9 cellular contexts compared by ENCODE assay signal in genomic region chr5:140221697-140222223, GRCh38. TPM values are rescaled to one million over a fixed set of nuclear protein-coding genes. Genes with fewer than 3 reads are reported as not detected.
DNase-seq lines count a peak whose midpoint lies in the region; ATAC-seq and TF ChIP-seq lines count a peak whose summit lies in the region.
"Had no signal": no experiment of that assay in that cellular context is flagged by ENCODE, and none has a peak within 500 bp of the region (broad histone marks: within the 10 kb centered on the region; RNA-seq: fewer than 3 reads in every experiment).

No MANE protein-coding gene starts in this region.

- H3K27ac ChIP-seq in breast epithelium, result no peak overlapping the region

- ATAC-seq in left cardiac atrium, result peak; percentile 31 to 58

- no peaks in the 10 kb centered on the region for H3K9me3 ChIP-seq in breast epithelium

- H3K4me3 Mint-ChIP-seq in MCF 10A (ENCODE audit: unreplicated experiment) (peak overlapping the region; percentile 13), type B pancreatic cell (no peak overlapping the region)
- no peak overlapping the region for H3K4me3 Mint-ChIP-seq in activated T-helper 1 cell treated with anti-CD3 and anti-CD28 coated beads, Interleukin-12 subunit alpha, Interleukin-12 subunit beta, Interleukin-2, Interleukin-4 antibody, amounts not matched to agents 30 ng/mL and 10 ng/mL and 1 ng/mL, durations not matched to agents 14 hours and 24 hours and 36 hours

- H3K27ac Mint-ChIP-seq in MCF 10A (ENCODE audit: low read depth, unreplicated experiment) (no peak overlapping the region), type B pancreatic cell (peak overlapping the region; percentile 44)
- H3K27ac Mint-ChIP-seq in activated T-helper 1 cell treated with anti-CD3 and anti-CD28 coated beads, Interleukin-12 subunit alpha, Interleukin-12 subunit beta, Interleukin-2, Interleukin-4 antibody, amounts not matched to agents 30 ng/mL and 10 ng/mL and 1 ng/mL, durations not matched to agents 14 hours and 24 hours and 36 hours, result peak overlapping the region; percentile 22

- intact Hi-C loops in MCF 10A (cut with micrococcal nuclease), result loop anchor here (5.0 kb wide), 2 partner anchors 44 to 144 kb away; partner anchors contain the start of gene CYSTM1
- intact Hi-C loops in breast epithelium (cut with DNase I; ENCODE audit: low total_unique reads), result no loop called here
- intact Hi-C loops in activated T-helper 1 cell treated with anti-CD3 and anti-CD28 coated beads, Interleukin-12 subunit alpha, Interleukin-12 subunit beta, Interleukin-2, Interleukin-4 antibody, amounts not matched to agents 30 ng/mL and 10 ng/mL and 1 ng/mL, durations not matched to agents 14 hours and 24 hours and 36 hours (cut with micrococcal nuclease), result loop anchor here (5.0 kb wide), 1 partner anchor 44 kb away; the partner anchor contains the start of gene CYSTM1
- intact Hi-C loops in left cardiac atrium (cut with DNase I), result loop anchor here in 1 of 2 donors (5.0 kb wide), 1 partner anchor 39 kb away; no protein-coding TSS in a partner anchor
- intact Hi-C loops in posterior vena cava (cut with DNase I), result loop anchor here in 1 of 2 donors (5.0 kb wide), 1 partner anchor 39 kb away; no protein-coding TSS in a partner anchor

- H3K27me3 Mint-ChIP-seq in MCF 10A (ENCODE audit: insufficient read depth, unreplicated experiment) (no peaks in the 10 kb centered on the region), type B pancreatic cell (no peaks in the 10 kb centered on the region)
- H3K27me3 Mint-ChIP-seq in activated T-helper 1 cell treated with anti-CD3 and anti-CD28 coated beads, Interleukin-12 subunit alpha, Interleukin-12 subunit beta, Interleukin-2, Interleukin-4 antibody, amounts not matched to agents 30 ng/mL and 10 ng/mL and 1 ng/mL, durations not matched to agents 14 hours and 24 hours and 36 hours (ENCODE audit: insufficient read depth), result no peaks in the 10 kb centered on the region

- peak; percentile 63 for DNase-seq in MCF 10A (ENCODE audit: unreplicated experiment)
- no peak for DNase-seq in breast epithelium (ENCODE audit: low spot score in 2 of 2)
- DNase-seq in activated T-helper 1 cell treated with anti-CD3 and anti-CD28 coated beads, Interleukin-12 subunit alpha, Interleukin-12 subunit beta, Interleukin-2, Interleukin-4 antibody, amounts not matched to agents 30 ng/mL and 10 ng/mL and 1 ng/mL, durations not matched to agents 14 hours and 24 hours and 36 hours (ENCODE audit: low spot score), result no peak
- DNase-seq in left cardiac atrium, result no peak
- no peak for DNase-seq in type B pancreatic cell (ENCODE audit: extremely low spot score, unreplicated experiment)
- DNase-seq in NCI-H1417 treated with DMSO at 0.1 percent for 48 hours (lab: John Stamatoyannopoulos, UW), result no peak
- DNase-seq in posterior vena cava (ENCODE audit: low spot score), result no peak
- no peak for DNase-seq in occipital lobe (lab: John Stamatoyannopoulos, UW)
- DNase-seq: NCI-H510A had no signal

- peaks cover 38% of the 10 kb centered on the region for H3K4me1 Mint-ChIP-seq in MCF 10A (ENCODE audit: insufficient read depth, unreplicated experiment)
- H3K4me1 Mint-ChIP-seq in activated T-helper 1 cell treated with anti-CD3 and anti-CD28 coated beads, Interleukin-12 subunit alpha, Interleukin-12 subunit beta, Interleukin-2, Interleukin-4 antibody, amounts not matched to agents 30 ng/mL and 10 ng/mL and 1 ng/mL, durations not matched to agents 14 hours and 24 hours and 36 hours (ENCODE audit: low read depth), result peaks cover 34% of the 10 kb centered on the region
- H3K4me1 Mint-ChIP-seq in type B pancreatic cell (ENCODE audit: unreplicated experiment), result peaks cover 8% of the 10 kb centered on the region

- H3K9me3 Mint-ChIP-seq in MCF 10A (ENCODE audit: unreplicated experiment), result no peaks in the 10 kb centered on the region
- no peaks in the 10 kb centered on the region for H3K9me3 Mint-ChIP-seq in activated T-helper 1 cell treated with anti-CD3 and anti-CD28 coated beads, Interleukin-12 subunit alpha, Interleukin-12 subunit beta, Interleukin-2, Interleukin-4 antibody, amounts not matched to agents 30 ng/mL and 10 ng/mL and 1 ng/mL, durations not matched to agents 14 hours and 24 hours and 36 hours
- no peaks in the 10 kb centered on the region for H3K9me3 Mint-ChIP-seq in type B pancreatic cell

- no TSS peak for BruUV-seq in MCF 10A (replicated peaks; lab: Mats Ljungman, UMichigan)

- TF ChIP-seq CTCF in MCF 10A (IDR thresholded peaks at IDR 0.05; ENCODE audit: unreplicated experiment), result no peak
- no peak for TF ChIP-seq CTCF in breast epithelium (IDR thresholded peaks at IDR 0.05)
- TF ChIP-seq CTCF in type B pancreatic cell (conservative IDR thresholded peaks at IDR 0.05), result no peak

- H3K4me3 ChIP-seq in breast epithelium, result no peak overlapping the region

- H3K36me3 Mint-ChIP-seq in MCF 10A (ENCODE audit: insufficient read depth, unreplicated experiment) (peaks cover 5% of the 10 kb centered on the region), type B pancreatic cell (no peaks in the 10 kb centered on the region)
- H3K36me3 Mint-ChIP-seq in activated T-helper 1 cell treated with anti-CD3 and anti-CD28 coated beads, Interleukin-12 subunit alpha, Interleukin-12 subunit beta, Interleukin-2, Interleukin-4 antibody, amounts not matched to agents 30 ng/mL and 10 ng/mL and 1 ng/mL, durations not matched to agents 14 hours and 24 hours and 36 hours (ENCODE audit: low read depth), result no peaks in the 10 kb centered on the region

- no peaks in the 10 kb centered on the region for H3K27me3 ChIP-seq in breast epithelium

- CTCF ChIA-PET in MCF 10A (lab: Yijun Ruan, JAX), result interaction anchor here (0.6 to 1.2 kb wide), 7 partner anchors 10 to 130 kb away, joined by 3 to 5 read pairs (median 3); no protein-coding TSS in a partner anchor

- H3K36me3 ChIP-seq in breast epithelium, result no peaks in the 10 kb centered on the region

- peaks cover 0 to 10% of the 10 kb centered on the region in 2 donors for H3K4me1 ChIP-seq in breast epithelium

- TF ChIP-seq POLR2A in breast epithelium (IDR thresholded peaks at IDR 0.05), result no peak

- POLR2A ChIA-PET in MCF 10A (lab: Yijun Ruan, JAX), result interaction anchor here (0.6 to 1.6 kb wide), 8 partner anchors 9 to 81 kb away, joined by 3 to 10 read pairs (median 3); partner anchors contain the start of genes CYSTM1 and PFDN1

RNA-seq across cellular contexts. Expression of gene CYSTM1, which starts 46.8 kb away (rescaled TPM):
- 59.4 and 105 TPM in 2 replicates for total RNA-seq in MCF 10A (2022)
- total RNA-seq in breast epithelium, result 100 to 1,000 TPM in 1 of 3 donors, 10 to 100 TPM in 2; 56.5 to 108 (median 76.0) TPM
- total RNA-seq in activated T-helper 1 cell treated with anti-CD3 and anti-CD28 coated beads, Interleukin-12 subunit alpha, Interleukin-12 subunit beta, Interleukin-2, Interleukin-4 antibody, amounts not matched to agents 30 ng/mL and 10 ng/mL and 1 ng/mL, durations not matched to agents 14 hours and 24 hours and 36 hours, result 16.6 and 17.2 TPM in 2 replicates
- 10 to 100 TPM; 61.7 to 74.6 TPM for total RNA-seq in left cardiac atrium
- 49.9 and 73.5 TPM in 2 replicates for total RNA-seq in type B pancreatic cell (ENCODE audit: low replicate concordance)
- total RNA-seq in posterior vena cava, result 10 to 100 TPM; 46.6 to 80.9 TPM
- 3.9 TPM for total RNA-seq in occipital lobe
